In the genomic region with DNA sequence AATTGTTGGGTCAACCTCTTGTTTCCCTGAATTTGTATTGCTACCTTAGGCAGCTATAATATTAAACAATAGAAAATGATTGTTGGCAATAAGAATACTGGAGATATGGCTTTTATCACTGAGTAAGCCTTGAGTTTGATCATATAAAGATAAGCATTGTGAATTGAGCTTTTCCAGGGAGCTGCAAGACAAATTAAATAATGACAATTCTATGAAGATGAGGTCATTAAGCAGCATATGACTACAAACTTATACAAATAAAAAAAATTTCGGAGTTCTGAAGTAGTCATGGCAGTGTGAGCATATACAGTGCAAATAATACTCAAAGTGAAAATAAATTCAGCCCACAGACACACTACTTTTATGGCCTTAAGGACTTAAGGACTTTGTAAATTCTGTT, we compare ENCODE assay signal across 6 cellular contexts.
"Had no signal": no experiment of that assay in that cellular context is flagged by ENCODE, and none has a peak within 500 bp of the region (broad histone marks: within the 10 kb centered on the region; RNA-seq: fewer than 3 reads in every experiment).

No MANE protein-coding gene starts in this region.

- DNase-seq: IMR-90, KBM-7, KG1 had no signal

- H3K27ac ChIP-seq: HL-60 had no signal

- H3K4me3 ChIP-seq: K562 had no signal

- ATAC-seq: HepG2, K562 had no signal
